8 cellular contexts compared by ENCODE assay signal in genomic region chr16:24609740-24610420, GRCh38.
DNase-seq lines count a peak whose midpoint lies in the region; ATAC-seq and TF ChIP-seq lines count a peak whose summit lies in the region.

No MANE protein-coding gene starts in this region.

- 5% methylated on average over 20 of the region's 22 CpGs for WGBS in smooth muscle cell (ENCODE audit: low lambda C conversion rate)

- peak overlapping the region; percentile 87 for H3K4me2 ChIP-seq in smooth muscle cell

- peak overlapping the region; percentile 81 for H2AFZ ChIP-seq in smooth muscle cell (ENCODE audit: low read depth)

- H3K36me3 ChIP-seq in ES-I3 (ENCODE audit: insufficient read depth, low read length) = no peaks in the 10 kb centered on the region
- no peaks in the 10 kb centered on the region for H3K36me3 ChIP-seq in smooth muscle cell (ENCODE audit: low read depth)

- H4K20me1 ChIP-seq in smooth muscle cell (ENCODE audit: low read depth) = no peaks in the 10 kb centered on the region

- H3K79me2 ChIP-seq in smooth muscle cell (ENCODE audit: low read depth) = no peaks in the 10 kb centered on the region

- TF ChIP-seq CTCF in smooth muscle cell (IDR thresholded peaks at IDR 0.05; ENCODE audit: borderline replicate concordance, insufficient read depth, poor library complexity, severe bottlenecking) = no peak

- peaks cover 35% of the 10 kb centered on the region for H3K27me3 ChIP-seq in smooth muscle cell (ENCODE audit: low read depth)

- DNase-seq in NCI-H2227 (lab: John Stamatoyannopoulos, UW; ENCODE audit: unreplicated experiment) = peak; percentile 81
- peak; percentile 48 to 77 for DNase-seq in T47D (ENCODE audit: low read depth in 1 of 2, low spot score in 1 of 2)
- DNase-seq in islet precursor cell = peak; percentile 57
- DNase-seq in smooth muscle cell (lab: John Stamatoyannopoulos, UW; ENCODE audit: unreplicated experiment) = peak; percentile 16
- no peak for DNase-seq in GM19240 (ENCODE audit: insufficient read length, low spot score)

- H3K4me1 ChIP-seq in ES-I3 (ENCODE audit: insufficient read depth, low read length) = no peaks in the 10 kb centered on the region
- peaks cover 4% of the 10 kb centered on the region for H3K4me1 ChIP-seq in smooth muscle cell (ENCODE audit: low read depth)

- peak overlapping the region; percentile 38 for H3K4me3 ChIP-seq in smooth muscle cell

- ATAC-seq in HG03354 (IDR thresholded peaks at IDR 0.05; ENCODE audit: poor library complexity, severe bottlenecking, unreplicated experiment) = no peak
- ATAC-seq in HG03139 (IDR thresholded peaks at IDR 0.05; ENCODE audit: unreplicated experiment) = no peak

- H3K9ac ChIP-seq in ES-I3 (ENCODE audit: low read depth, low read length) (peak overlapping the region; percentile 92), smooth muscle cell (ENCODE audit: low read depth) (no peak overlapping the region)

- no peaks in the 10 kb centered on the region for H3F3A ChIP-seq in smooth muscle cell (ENCODE audit: low read depth)

- H3K9me3 ChIP-seq in ES-I3 (ENCODE audit: control insufficient read depth, insufficient read depth, low read length) (no peaks in the 10 kb centered on the region), smooth muscle cell (replicated peaks; ENCODE audit: low read depth) (no peaks in the 10 kb centered on the region)

- in situ Hi-C loops in T47D (cut with HindIII; ENCODE audit: low pct_unique_long_range_greater_than_20kb, low sequenced_read_pairs) = no loop called here

- no peak overlapping the region for H3K27ac ChIP-seq in smooth muscle cell (ENCODE audit: low read depth)
